30 cellular contexts compared by ENCODE assay signal in genomic region chr2:110647777-110648176, GRCh38.
"Had no signal": no experiment of that assay in that cellular context is flagged by ENCODE, and none has a peak within 500 bp of the region (broad histone marks: within the 10 kb centered on the region; RNA-seq: fewer than 3 reads in every experiment).

No MANE protein-coding gene starts in this region.

- H3K9me3 Mint-ChIP-seq: dendritic cell treated with granulocyte-macrophage colony-stimulating factor and Interleukin-4, amounts not matched to agents 40 ng/mL and 50 ng/mL, for 4 days; endodermal cell; naive B cell; natural killer cell treated with Interleukin-12 subunit alpha and Interleukin-12 subunit beta and Interleukin-15 and Interleukin-18, amount 100 ng/mL, for 72 hours; neural crest cell; stimulated activated naive CD8-positive, alpha-beta T cell treated with anti-CD3 and anti-CD28 coated beads, Interleukin-15, amount 100 ng/mL, for 72 hours had no signal

- ATAC-seq: esophagus mucosa; foreskin keratinocyte; gastroesophageal sphincter; heart left ventricle; left lobe of liver; mucosa of descending colon; natural killer cell treated with Interleukin-12 subunit alpha and Interleukin-12 subunit beta and Interleukin-15 and Interleukin-18, amount 100 ng/mL, for 72 hours; right lobe of liver; stimulated activated naive CD8-positive, alpha-beta T cell treated with anti-CD3 and anti-CD28 coated beads, Interleukin-15, amount 100 ng/mL, for 72 hours had no signal

- DNase-seq: colonic mucosa; effector CD8-positive, alpha-beta T cell; endodermal cell; foreskin keratinocyte; heart left ventricle; kidney; mesenchymal stem cell; mucosa of descending colon; naive B cell; right lobe of liver; small intestine; stimulated activated CD4-positive, alpha-beta T cell treated with anti-CD3 and anti-CD28 coated beads, Interleukin-15, amount 100 ng/mL, for 24 hours; stimulated activated CD4-positive, alpha-beta T cell treated with anti-CD3 and anti-CD28 coated beads, Interleukin-2, amount 100 ng/mL, for 48 hours; stimulated activated naive CD4-positive, alpha-beta T cell; stimulated activated naive CD8-positive, alpha-beta T cell treated with anti-CD3 and anti-CD28 coated beads, Interleukin-15, amount 100 ng/mL, for 72 hours; thyroid gland; trophoblast cell had no signal

- H3K36me3 ChIP-seq: colonic mucosa, gastroesophageal sphincter, right lobe of liver, thyroid gland had no signal

- H3K27ac Mint-ChIP-seq: dendritic cell treated with granulocyte-macrophage colony-stimulating factor and Interleukin-4, amounts not matched to agents 40 ng/mL and 50 ng/mL, for 4 days; endodermal cell; mesothelial cell of epicardium; natural killer cell treated with Interleukin-12 subunit alpha and Interleukin-12 subunit beta and Interleukin-15 and Interleukin-18, amount 100 ng/mL, for 72 hours; progenitor cell of endocrine pancreas had no signal

- H2AFZ ChIP-seq: hepatocyte, parathyroid adenoma had no signal

- H3K4me1 Mint-ChIP-seq: mesothelial cell of epicardium; naive B cell; neural crest cell; stimulated activated naive CD8-positive, alpha-beta T cell treated with anti-CD3 and anti-CD28 coated beads, Interleukin-15, amount 100 ng/mL, for 72 hours had no signal

- H3K27me3 Mint-ChIP-seq: dendritic cell treated with granulocyte-macrophage colony-stimulating factor and Interleukin-4, amounts not matched to agents 40 ng/mL and 50 ng/mL, for 4 days; naive B cell; natural killer cell treated with Interleukin-12 subunit alpha and Interleukin-12 subunit beta and Interleukin-15 and Interleukin-18, amount 100 ng/mL, for 72 hours; progenitor cell of endocrine pancreas; stimulated activated naive CD8-positive, alpha-beta T cell treated with anti-CD3 and anti-CD28 coated beads, Interleukin-15, amount 100 ng/mL, for 72 hours had no signal

- H3K4me2 ChIP-seq: hepatocyte had no signal

- H3K4me3 Mint-ChIP-seq: dendritic cell treated with granulocyte-macrophage colony-stimulating factor and Interleukin-4, amounts not matched to agents 40 ng/mL and 50 ng/mL, for 4 days; endodermal cell; mesothelial cell of epicardium; naive B cell; natural killer cell treated with Interleukin-12 subunit alpha and Interleukin-12 subunit beta and Interleukin-15 and Interleukin-18, amount 100 ng/mL, for 72 hours; neural crest cell; stimulated activated naive CD8-positive, alpha-beta T cell treated with anti-CD3 and anti-CD28 coated beads, Interleukin-15, amount 100 ng/mL, for 72 hours had no signal

- FAIRE-seq: kidney had no signal

- H3K9me3 ChIP-seq: colonic mucosa, gastroesophageal sphincter, heart left ventricle, mucosa of descending colon, neutrophil, right lobe of liver, thyroid gland had no signal

- H3K4me1 ChIP-seq: colonic mucosa, foreskin keratinocyte, gastroesophageal sphincter, heart left ventricle, parathyroid adenoma, right lobe of liver, thyroid gland had no signal

- H3K27me3 ChIP-seq: colonic mucosa, foreskin keratinocyte, gastroesophageal sphincter, heart left ventricle, hepatocyte, neutrophil, right lobe of liver, thyroid gland had no signal

- H3K4me3 ChIP-seq: colonic mucosa, gastroesophageal sphincter, heart left ventricle, hepatocyte, lung, mucosa of descending colon, right lobe of liver, thyroid gland had no signal

- H3K79me2 ChIP-seq: hepatocyte, parathyroid adenoma had no signal

- H3K9ac ChIP-seq: parathyroid adenoma had no signal

- H3K27ac ChIP-seq: colonic mucosa, epithelial cell of prostate, foreskin keratinocyte, gastroesophageal sphincter, heart left ventricle, hepatocyte, neutrophil, parathyroid adenoma, right lobe of liver, thyroid gland had no signal
